ENCODE assay signal across 18 cellular contexts in the genomic region with DNA sequence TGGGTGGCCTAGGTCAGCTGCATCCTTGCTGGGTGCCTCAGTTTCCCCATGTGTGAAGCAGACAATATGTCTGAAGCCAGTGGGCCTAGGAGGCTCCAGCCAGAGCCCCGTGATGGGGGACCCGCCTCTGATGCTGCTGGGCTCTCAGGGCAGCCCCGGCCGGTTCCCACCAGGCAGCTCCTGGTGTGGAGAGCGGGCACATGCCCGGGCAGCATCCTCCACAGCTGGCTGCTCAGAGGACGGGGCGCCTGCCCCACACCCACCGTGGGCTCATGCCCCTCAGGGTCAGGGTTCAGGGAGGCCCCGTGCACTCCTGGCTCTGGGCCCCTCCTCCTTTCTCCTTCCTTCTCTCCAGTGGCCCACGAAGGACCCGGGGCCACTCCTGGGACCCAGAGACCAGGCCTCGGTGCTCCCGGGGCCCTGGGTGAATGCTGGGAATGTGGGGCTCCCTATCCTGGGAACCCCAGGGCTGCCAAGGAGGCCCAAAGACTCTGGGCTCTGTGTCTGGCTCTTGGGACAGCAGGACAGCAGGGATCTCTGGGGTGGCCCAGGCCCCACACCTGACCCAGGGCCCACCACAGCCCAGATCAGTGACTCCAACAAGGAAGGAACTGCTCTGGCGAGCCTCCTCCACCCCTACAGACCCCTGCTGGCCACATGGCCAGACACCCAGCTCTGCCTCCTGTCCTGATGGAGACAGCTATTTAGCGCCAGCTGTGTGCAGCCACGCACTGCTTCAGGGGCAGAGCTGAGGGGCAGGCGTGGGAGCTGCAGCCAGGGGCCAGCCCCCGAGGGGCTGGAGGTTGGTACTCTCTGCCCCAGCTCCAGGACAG. TPM values are rescaled to one million over a fixed set of nuclear protein-coding genes. Genes with fewer than 3 reads are reported as not detected.
DNase-seq lines count a peak whose midpoint lies in the region; ATAC-seq, FAIRE-seq and TF ChIP-seq lines count a peak whose summit lies in the region.
"Had no signal": no experiment of that assay in that cellular context is flagged by ENCODE, and none has a peak within 500 bp of the region (broad histone marks: within the 10 kb centered on the region; RNA-seq: fewer than 3 reads in every experiment).

No MANE protein-coding gene starts in this region.

- H3K4me3 ChIP-seq in H7 (ENCODE audit: insufficient read depth, low read depth, low read length): no peak overlapping the region
- H3K4me3 ChIP-seq in NT2/D1 (ENCODE audit: insufficient read length, low read depth): no peak overlapping the region
- peak overlapping the region; percentile 27 for H3K4me3 ChIP-seq in epithelial cell of esophagus (ENCODE audit: low read length)
- H3K4me3 ChIP-seq in prostate gland: no peak overlapping the region
- H3K4me3 ChIP-seq: colonic mucosa, gastrocnemius medialis had no signal

- H3K27me3 ChIP-seq in H7 (ENCODE audit: control insufficient read depth, insufficient read depth, low read length) (no peaks in the 10 kb centered on the region), NT2/D1 (ENCODE audit: insufficient read depth, insufficient read length) (no peaks in the 10 kb centered on the region), prostate gland (replicated peaks; ENCODE audit: insufficient read depth) (no peaks in the 10 kb centered on the region)
- H3K27me3 ChIP-seq: colonic mucosa, gastrocnemius medialis had no signal

- TF ChIP-seq POLR2A in prostate gland (IDR thresholded peaks at IDR 0.05): no peak

- H3K27ac ChIP-seq in prostate gland: peak overlapping the region; percentile 60 to 70
- H3K27ac ChIP-seq: colonic mucosa had no signal

- no peaks in the 10 kb centered on the region for H3K36me3 ChIP-seq in H7 (replicated peaks; ENCODE audit: control insufficient read depth, insufficient read depth, low read length)
- no peaks in the 10 kb centered on the region for H3K36me3 ChIP-seq in NT2/D1 (ENCODE audit: insufficient read depth, insufficient read length, low read length)
- no peaks in the 10 kb centered on the region for H3K36me3 ChIP-seq in prostate gland
- H3K36me3 ChIP-seq: colonic mucosa, gastrocnemius medialis had no signal

- H3K9me3 ChIP-seq in NT2/D1 (ENCODE audit: insufficient read depth, low read length) (no peaks in the 10 kb centered on the region), prostate gland (no peaks in the 10 kb centered on the region)
- H3K9me3 ChIP-seq: colonic mucosa, gastrocnemius medialis had no signal

- WGBS in prostate gland: 51% methylated on average over 19 of the region's 19 CpGs

- peak overlapping the region; percentile 17 for H3K9ac ChIP-seq in NT2/D1 (ENCODE audit: insufficient read length, low read depth)

- DNase-seq in H7: peak; percentile 60
- DNase-seq in NT2/D1 (ENCODE audit: low read depth, low spot score): no peak
- DNase-seq in epithelial cell of esophagus (ENCODE audit: low read depth): peak; percentile 60
- DNase-seq in prostate gland (ENCODE audit: low spot score): no peak
- DNase-seq in NCI-H526 (lab: John Stamatoyannopoulos, UW): no peak
- no peak for DNase-seq in D721Med (ENCODE audit: insufficient read length, low spot score)
- DNase-seq in NCI-H187 (lab: John Stamatoyannopoulos, UW): no peak
- DNase-seq: activated CD4-positive, alpha-beta T cell treated with anti-CD3 and anti-CD28 coated beads, Interleukin-2, amount 50 U/mL, for 1 hour; activated CD8-positive, alpha-beta memory T cell treated with anti-CD3 and anti-CD28 coated beads, Interleukin-2, amount 50 U/mL, for 48 hours; activated gamma-delta T cell treated with Interleukin-2 at 50 U/mL for 16 hours; AML-193; Calu3; gastrocnemius medialis; NCI-H2227 treated with DMSO at 0.1 percent for 48 hours; nucleus accumbens had no signal

- ATAC-seq in HG03442 (IDR thresholded peaks at IDR 0.05; ENCODE audit: unreplicated experiment): no peak
- ATAC-seq: left colon had no signal

- FAIRE-seq in D721Med (lab: Jason Lieb, UNC): no peak

- no peak for TF ChIP-seq CTCF in epithelial cell of esophagus (IDR thresholded peaks at IDR 0.05; ENCODE audit: insufficient read depth, low read depth, low read length, missing control alignments)
- TF ChIP-seq CTCF in prostate gland (IDR thresholded peaks at IDR 0.05): no peak
- TF ChIP-seq CTCF in D721Med (IDR thresholded peaks at IDR 0.05; ENCODE audit: insufficient read depth, missing control alignments): no peak

- intact Hi-C loops in prostate gland (cut with DNase I): loop anchor here (5.0 kb wide), 1 partner anchor 76 kb away; a partner anchor contains a TSS

- H3K4me1 ChIP-seq in NT2/D1 (ENCODE audit: insufficient read depth, insufficient read length): peaks cover 23% of the 10 kb centered on the region
- H3K4me1 ChIP-seq in prostate gland (replicated peaks): peaks cover 7% of the 10 kb centered on the region

RNA-seq across cellular contexts. Expression of a gene that starts 39.5 kb away (rescaled TPM):
- total RNA-seq in H7 (2014; rRNA removed; shearing (Covaris generic)): 68.5 and 87.3 TPM in 2 replicates
- 100 to 1,000 TPM in 1 of 2 donors, 10 to 100 TPM in 1; 49.3 to 118 TPM for total RNA-seq in prostate gland

Comparison
In these comparisons a context has a peak if more than half of its experiments do, and no peak if none do; other contexts are left out.
1. DNase-seq: peak in H7 (single experiment) and epithelial cell of esophagus (single experiment); none in NT2/D1 (single experiment), prostate gland (single experiment), NCI-H526 (0 of 2), D721Med (single experiment) and NCI-H187 (0 of 2).